8 cellular contexts compared by ENCODE assay signal in genomic region chr15:26889298-26889898, GRCh38. TPM values are rescaled to one million over a fixed set of nuclear protein-coding genes. Genes with fewer than 3 reads are reported as not detected.
DNase-seq lines count a peak whose midpoint lies in the region; ATAC-seq and TF ChIP-seq lines count a peak whose summit lies in the region.

No MANE protein-coding gene starts in this region.

- TF ChIP-seq CTCF in WI38 (IDR thresholded peaks at IDR 0.05; ENCODE audit: low read depth, low read length) (peak; percentile 34; the same call in 1 of the 2 replicates), osteocyte (IDR thresholded peaks at IDR 0.05) (peak; percentile 81)

- H3K9me3 Mint-ChIP-seq in osteocyte (ENCODE audit: unreplicated experiment): no peaks in the 10 kb centered on the region
- H3K9me3 Mint-ChIP-seq in activated T-helper 17 cell treated with anti-CD3 and anti-CD28 coated beads, Interleukin-2, amount 50 U/mL, for 72 hours: no peaks in the 10 kb centered on the region

- DNase-seq in AML-193 (lab: John Stamatoyannopoulos, UW) (peak; percentile 34), NCI-H2107 (lab: John Stamatoyannopoulos, UW) (peak; percentile 13), osteocyte (ENCODE audit: extremely low spot score, unreplicated experiment) (no peak)

- ATAC-seq in GM18868 (IDR thresholded peaks at IDR 0.05; ENCODE audit: unreplicated experiment) (peak; percentile 71), esophagus mucosa (peak; percentile 44), GM21619 (IDR thresholded peaks at IDR 0.05; ENCODE audit: unreplicated experiment) (no peak)
- no peak for ATAC-seq in activated T-helper 17 cell treated with anti-CD3 and anti-CD28 coated beads, Interleukin-2, amount 50 U/mL, for 72 hours (replicated peaks)

- H3K27ac Mint-ChIP-seq in osteocyte (ENCODE audit: unreplicated experiment): no peak overlapping the region
- H3K27ac Mint-ChIP-seq in activated T-helper 17 cell treated with anti-CD3 and anti-CD28 coated beads, Interleukin-2, amount 50 U/mL, for 72 hours: no peak overlapping the region

- H3K36me3 Mint-ChIP-seq in osteocyte (ENCODE audit: unreplicated experiment): no peaks in the 10 kb centered on the region
- no peaks in the 10 kb centered on the region for H3K36me3 Mint-ChIP-seq in activated T-helper 17 cell treated with anti-CD3 and anti-CD28 coated beads, Interleukin-2, amount 50 U/mL, for 72 hours (ENCODE audit: low read depth)

- peaks cover 7% of the 10 kb centered on the region for H3K27me3 Mint-ChIP-seq in osteocyte (ENCODE audit: unreplicated experiment)
- H3K27me3 Mint-ChIP-seq in activated T-helper 17 cell treated with anti-CD3 and anti-CD28 coated beads, Interleukin-2, amount 50 U/mL, for 72 hours: peaks cover 3% of the 10 kb centered on the region

- H3K4me3 Mint-ChIP-seq in osteocyte (ENCODE audit: unreplicated experiment): no peak overlapping the region
- H3K4me3 Mint-ChIP-seq in activated T-helper 17 cell treated with anti-CD3 and anti-CD28 coated beads, Interleukin-2, amount 50 U/mL, for 72 hours: no peak overlapping the region

- H3K4me3 ChIP-seq in WI38 (ENCODE audit: low read depth, low read length): no peak overlapping the region

- H3K4me1 Mint-ChIP-seq in osteocyte (ENCODE audit: unreplicated experiment): no peaks in the 10 kb centered on the region
- H3K4me1 Mint-ChIP-seq in activated T-helper 17 cell treated with anti-CD3 and anti-CD28 coated beads, Interleukin-2, amount 50 U/mL, for 72 hours: no peaks in the 10 kb centered on the region

RNA-seq across cellular contexts. Expression of gene GABRA5, which starts 22.5 kb away (rescaled TPM):
- total RNA-seq in esophagus mucosa (0.24 TPM), osteocyte (not detected in 2 replicates)
- not detected for total RNA-seq in activated T-helper 17 cell treated with anti-CD3 and anti-CD28 coated beads, Interleukin-2, amount 50 U/mL, for 72 hours

Comparison
In these comparisons a context has a peak if more than half of its experiments do, and no peak if none do; other contexts are left out.
1. ATAC-seq: peak in GM18868 (single experiment) and esophagus mucosa (single experiment); none in GM21619 (single experiment) and activated T-helper 17 cell treated with anti-CD3 and anti-CD28 coated beads, Interleukin-2, amount 50 U/mL, for 72 hours (single experiment).